In the genomic region with DNA sequence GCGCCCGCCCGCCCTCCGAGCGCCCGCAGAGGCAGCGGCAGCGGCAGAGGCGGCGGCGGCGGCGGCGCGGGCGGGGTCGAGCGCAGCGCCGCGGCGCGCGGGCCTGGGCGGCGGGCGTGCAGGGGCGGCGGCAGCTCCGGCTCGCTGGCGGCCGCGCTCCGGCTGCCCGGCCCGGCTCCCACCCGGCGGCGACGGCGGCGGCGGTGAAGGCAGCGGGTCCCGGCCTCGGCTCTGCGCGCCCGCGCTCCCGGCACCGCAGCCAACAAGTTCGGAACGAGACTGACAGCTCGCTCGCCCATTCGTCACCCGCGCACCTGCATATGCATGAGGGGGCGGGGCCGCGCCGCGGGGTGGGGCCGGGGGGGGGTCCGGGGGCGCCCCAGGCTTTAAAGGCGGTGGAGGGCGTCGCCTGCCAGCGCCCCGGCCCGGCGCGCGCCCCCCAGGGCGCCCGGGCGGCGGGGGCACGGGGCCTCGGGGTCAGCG, we compare ENCODE assay signal across 8 cellular contexts. TPM values are rescaled to one million over a fixed set of nuclear protein-coding genes. Genes with fewer than 3 reads are reported as not detected.
DNase-seq lines count a peak whose midpoint lies in the region; ATAC-seq, FAIRE-seq and TF ChIP-seq lines count a peak whose summit lies in the region.

TSS of gene JAG2 (minus strand) at position 281 of the 483 bp plus-strand sequence. CDS start 356 bp downstream, outside the sequence.

- H3K9ac ChIP-seq in HUES64 (ENCODE audit: low read depth, low read length) (0 out of 2 replicates have a peak within 1 kb of the TSS, but pooled peaks have one; percentile 26), keratinocyte (ENCODE audit: control insufficient read depth, extremely low read depth, insufficient read depth, low read length) (peak within 1 kb of the TSS; percentile 54)

- under 1% methylated on average over 84 of the region's 84 CpGs for WGBS in HUES64

- no peak for TF ChIP-seq POLR2A in breast epithelium (IDR thresholded peaks at IDR 0.05)

- no peak within 1 kb of the TSS for H3K27ac ChIP-seq in HUES64 (ENCODE audit: low read depth, low read length)
- H3K27ac ChIP-seq in breast epithelium = peak within 1 kb of the TSS in 1 of 2 donors; percentile 71
- no peak within 1 kb of the TSS for H3K27ac ChIP-seq in keratinocyte (ENCODE audit: control insufficient read depth, insufficient read depth, low read length)

- peak within 1 kb of the TSS; percentile 67 for H3K4me2 ChIP-seq in keratinocyte (ENCODE audit: control insufficient read depth, extremely low read depth, insufficient read depth, low read depth, low read length)

- H3K36me3 ChIP-seq in HUES64 (ENCODE audit: insufficient read depth, low read length) = no peaks in the 10 kb centered on the region
- H3K36me3 ChIP-seq in breast epithelium = no peaks in the 10 kb centered on the region
- peaks cover 0 to 3% of the 10 kb centered on the region in 2 experiments for H3K36me3 ChIP-seq in keratinocyte (ENCODE audit: control insufficient read depth in 2 of 2, extremely low read depth in 1 of 2, insufficient read depth in 2 of 2, low read length in 2 of 2)

- H3K4me3 ChIP-seq in HUES64 (ENCODE audit: low read length) (peak within 1 kb of the TSS; percentile 51), breast epithelium (peak within 1 kb of the TSS; percentile 33 to 69 (median 56)), keratinocyte (ENCODE audit: control insufficient read depth in 2 of 3, extremely low read depth in 1 of 3, insufficient read depth in 2 of 3, low read depth in 1 of 3, low read length in 3 of 3) (peak within 1 kb of the TSS; percentile 62 to 67 (median 63))

- DNase-seq in CD1c-positive myeloid dendritic cell (ENCODE audit: extremely low spot score) (peak; percentile 28), T-helper 9 cell (peak; percentile 50), breast epithelium (ENCODE audit: low spot score in 2 of 2) (no peak), keratinocyte (ENCODE audit: low read depth, low spot score) (no peak), AG08395 (ENCODE audit: low spot score) (no peak)
- DNase-seq in stimulated activated CD4-positive, alpha-beta T cell treated with anti-CD3 and anti-CD28 coated beads, Interleukin-2, amount 100 ng/mL, for 24 hours = peak; percentile 59 to 71

- ATAC-seq in HG02610 (IDR thresholded peaks at IDR 0.05; ENCODE audit: unreplicated experiment) = no peak

- H3K79me2 ChIP-seq in keratinocyte (ENCODE audit: control insufficient read depth, insufficient read depth, low read length) = peaks cover 34% of the 10 kb centered on the region

- peaks cover 13% of the 10 kb centered on the region for H4K20me1 ChIP-seq in keratinocyte (ENCODE audit: control insufficient read depth, extremely low read depth, insufficient read depth, low read length)

- H3K9me3 ChIP-seq in HUES64 (ENCODE audit: insufficient read depth, low read depth, low read length) (no peaks in the 10 kb centered on the region), breast epithelium (no peaks in the 10 kb centered on the region), keratinocyte (ENCODE audit: control insufficient read depth, low read depth, low read length) (no peaks in the 10 kb centered on the region)

- intact Hi-C loops in breast epithelium (cut with DNase I; ENCODE audit: low total_unique reads) = loop anchor here (5.0 kb wide), 1 partner anchor 76 kb away; no protein-coding TSS in a partner anchor

- peaks cover 27% of the 10 kb centered on the region for H3K27me3 ChIP-seq in HUES64 (ENCODE audit: insufficient read depth, low read length)
- H3K27me3 ChIP-seq in breast epithelium = peaks cover 0 to 10% of the 10 kb centered on the region in 2 donors
- peaks cover 9% of the 10 kb centered on the region for H3K27me3 ChIP-seq in keratinocyte (ENCODE audit: control insufficient read depth, extremely low read depth, insufficient read depth, low read length)

- H3K4me1 ChIP-seq in HUES64 (ENCODE audit: insufficient read depth, low read length) (no peaks in the 10 kb centered on the region; the same call in 1 of the 2 replicates), breast epithelium (no peaks in the 10 kb centered on the region), keratinocyte (ENCODE audit: control insufficient read depth, extremely low read depth, insufficient read depth, low read length) (peaks cover 26% of the 10 kb centered on the region)

- no peak for FAIRE-seq in keratinocyte (lab: Jason Lieb, UNC)

- dilution Hi-C loops in keratinocyte (cut with MboI; ENCODE audit: extremely low pct_ligation_motif_present, low sequenced_read_pairs) = no loop called here

- no peak for TF ChIP-seq CTCF in breast epithelium (IDR thresholded peaks at IDR 0.05)
- TF ChIP-seq CTCF in keratinocyte (optimal IDR thresholded peaks at IDR 0.05 in 1 of 3, IDR thresholded peaks at IDR 0.05 in 1 of 3, conservative IDR thresholded peaks at IDR 0.05 in 1 of 3; ENCODE audit: extremely low read depth in 1 of 3, insufficient read depth in 2 of 3, low read length in 3 of 3) = no peak

- H2AFZ ChIP-seq in keratinocyte (ENCODE audit: control insufficient read depth, low read length) = no peak within 1 kb of the TSS

- H3K9me1 ChIP-seq in keratinocyte (ENCODE audit: control insufficient read depth, extremely low read depth, insufficient read depth, low read length) = peaks cover 6% of the 10 kb centered on the region

RNA-seq across cellular contexts. Expression of gene JAG2, which starts in this region (rescaled TPM):
- polyA plus RNA-seq in HUES64 (2013, experiment 1 of 2) = 2.8 TPM
- polyA plus RNA-seq in HUES64 (2013, experiment 2 of 2) = 3.7 TPM
- total RNA-seq in breast epithelium = 10 to 100 TPM in 2 of 3 donors, 1 to 10 TPM in 1; 4.2 to 15.4 (median 13.1) TPM
- 28.3 to 38.2 TPM (median 36.5 TPM) in 3 replicates for polyA plus RNA-seq in keratinocyte
- 7.2 TPM for polyA plus RNA-seq in keratinocyte (2011; ENCODE audit: low read depth)
- polyA plus RNA-seq in keratinocyte (2011; cell fraction: cytosol; rRNA removed) = 9.4 and 18.2 TPM in 2 replicates
- 140 and 145 TPM in 2 replicates for polyA plus RNA-seq in keratinocyte (2011; cell fraction: nucleus; rRNA removed)
- 17.3 and 74.5 TPM in 2 replicates for polyA plus RNA-seq in keratinocyte (2012; ENCODE audit: low replicate concordance)
- polyA minus RNA-seq in keratinocyte = 48.0 to 72.7 TPM (median 66.2 TPM) in 3 replicates
- polyA minus RNA-seq in keratinocyte (2011; cell fraction: cytosol; rRNA and poly(A)+ RNA removed) = 39.1 TPM
- polyA minus RNA-seq in keratinocyte (2011; cell fraction: nucleus; rRNA and poly(A)+ RNA removed) = 141 and 154 TPM in 2 replicates

Comparison
In these comparisons a context has a peak if more than half of its experiments do, and no peak if none do; other contexts are left out.
1. DNase-seq: peak in CD1c-positive myeloid dendritic cell (single experiment), T-helper 9 cell (single experiment) and stimulated activated CD4-positive, alpha-beta T cell treated with anti-CD3 and anti-CD28 coated beads, Interleukin-2, amount 100 ng/mL, for 24 hours (2 of 2); none in breast epithelium (0 of 2), keratinocyte (single experiment) and AG08395 (single experiment).
2. Peak in every context shown above with its lines, with median percentiles within 50 percentile points of each other: H3K4me3 ChIP-seq.